ENCODE assay signal across 2 cellular contexts in the genomic region with DNA sequence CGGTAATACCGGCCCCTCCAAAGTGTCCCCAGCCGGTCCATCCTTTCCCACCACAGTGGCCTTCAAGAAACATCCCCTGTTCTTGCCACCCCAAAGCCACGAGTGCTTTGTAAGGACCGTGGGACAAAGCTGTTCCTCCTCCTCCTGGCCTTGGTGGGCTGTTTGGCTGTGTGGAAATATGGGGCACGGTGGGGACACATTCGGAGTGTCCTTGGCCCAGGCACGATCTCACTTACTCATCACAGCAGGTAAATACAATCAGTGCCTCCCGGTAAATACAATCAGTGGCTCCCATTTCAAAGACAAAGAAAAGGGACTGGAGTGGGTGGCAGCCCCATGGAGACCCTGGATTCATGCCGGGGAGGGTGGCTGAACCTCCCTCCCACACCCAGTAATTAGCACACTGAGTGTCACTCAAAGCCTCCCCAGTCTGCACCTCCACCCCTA.
TF ChIP-seq lines count a peak whose summit lies in the region.

No MANE protein-coding gene starts in this region.

TF ChIP-seq in HEK293, 187 proteins besides CTCF, POLR2A, EP300 and RAD21:
- TF ChIP-seq ZFHX2 (tag by site-specific recombination; conservative IDR thresholded peaks at IDR 0.05), result 0 out of 2 replicates have a peak, but pooled peaks have one; percentile 26
- TF ChIP-seq TRIM28 (IDR thresholded peaks at IDR 0.05; ENCODE audit: borderline replicate concordance, low read length), result no peak
- TF ChIP-seq ZNF777 (tag by site-specific recombination; IDR thresholded peaks at IDR 0.05; ENCODE audit: borderline replicate concordance), result no peak
- TF ChIP-seq ZNF596 (tag by site-specific recombination; IDR thresholded peaks at IDR 0.05), result no peak

TF ChIP-seq in H1, 55 proteins besides CTCF, POLR2A, EP300 and RAD21:
- TF ChIP-seq SIRT6 (IDR thresholded peaks at IDR 0.05; ENCODE audit: low read length) (no peak), RXRA (IDR thresholded peaks at IDR 0.05; ENCODE audit: insufficient read depth, low read depth, low read length) (no peak), E2F6 (IDR thresholded peaks at IDR 0.05) (no peak), NANOG (IDR thresholded peaks at IDR 0.05; ENCODE audit: insufficient read depth, low read depth, low read length, poor library complexity, severe bottlenecking) (no peak), SIX5 (IDR thresholded peaks at IDR 0.05; ENCODE audit: low read depth, low read length) (no peak), EGR1 (IDR thresholded peaks at IDR 0.05; ENCODE audit: borderline replicate concordance, low read depth, low read length) (no peak), ATF2 (IDR thresholded peaks at IDR 0.05; ENCODE audit: low read length) (no peak), KDM1A (IDR thresholded peaks at IDR 0.05; ENCODE audit: borderline replicate concordance, low read length) (no peak), SP1 (IDR thresholded peaks at IDR 0.05; ENCODE audit: low read depth, low read length) (no peak), RNF2 (IDR thresholded peaks at IDR 0.05; ENCODE audit: borderline replicate concordance, low read depth, low read length, missing control alignments, poor library complexity, severe bottlenecking) (no peak), MAFK (IDR thresholded peaks at IDR 0.05; ENCODE audit: low read depth, low read length) (no peak)
